Comparison of ENCODE assay signal across 19 cellular contexts in the genomic region with DNA sequence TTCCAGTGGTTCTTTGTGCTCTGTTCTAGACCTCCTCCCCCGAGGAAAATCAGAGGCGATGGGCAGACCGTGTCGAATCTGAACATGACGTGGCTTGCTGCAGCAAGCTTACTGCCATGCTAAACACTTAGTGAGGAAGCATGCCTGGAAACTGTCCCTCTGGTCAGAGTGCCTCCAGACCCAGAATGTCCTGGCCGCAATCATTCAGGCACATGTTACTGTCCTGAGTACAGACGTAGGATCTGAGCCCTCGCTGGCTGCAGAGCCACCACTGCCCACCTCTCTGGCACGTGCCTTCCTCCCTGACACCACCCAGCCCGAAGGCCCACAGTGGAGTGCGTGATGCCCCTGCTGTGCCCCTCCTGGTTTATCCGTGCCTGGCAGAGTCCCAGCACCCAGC.
DNase-seq lines count a peak whose midpoint lies in the region; ATAC-seq and TF ChIP-seq lines count a peak whose summit lies in the region.
"Had no signal": no experiment of that assay in that cellular context is flagged by ENCODE, and none has a peak within 500 bp of the region (broad histone marks: within the 10 kb centered on the region; RNA-seq: fewer than 3 reads in every experiment).

No MANE protein-coding gene starts in this region.

- no peaks in the 10 kb centered on the region for H3K9me3 ChIP-seq in CD8-positive, alpha-beta T cell (ENCODE audit: low read length)
- H3K9me3 ChIP-seq: body of pancreas, lower lobe of right lung, uterus had no signal

- intact Hi-C loops in CD8-positive, alpha-beta T cell (cut with DNase I, micrococcal nuclease) = no loop called here

- H3K4me3 ChIP-seq in foreskin fibroblast (ENCODE audit: low read depth in 1 of 2, low read length in 2 of 2) = no peak overlapping the region
- H3K4me3 ChIP-seq in CD8-positive, alpha-beta T cell (ENCODE audit: low read depth, low read length) = no peak overlapping the region
- H3K4me3 ChIP-seq: body of pancreas, lower lobe of right lung, uterus had no signal

- H3K4me1 Mint-ChIP-seq in progenitor cell of endocrine pancreas (ENCODE audit: low read depth) = peaks cover 24% of the 10 kb centered on the region
- peaks cover 11% of the 10 kb centered on the region for H3K4me1 Mint-ChIP-seq in CD8-positive, alpha-beta T cell (ENCODE audit: low read depth)

- peaks cover 8% of the 10 kb centered on the region for H3K4me1 ChIP-seq in CD8-positive, alpha-beta T cell (ENCODE audit: insufficient read depth, low read length)
- H3K4me1 ChIP-seq: body of pancreas, uterus had no signal

- H3K9me3 Mint-ChIP-seq in progenitor cell of endocrine pancreas (ENCODE audit: low read depth) = no peaks in the 10 kb centered on the region
- no peaks in the 10 kb centered on the region for H3K9me3 Mint-ChIP-seq in CD8-positive, alpha-beta T cell
- H3K9me3 Mint-ChIP-seq: activated naive CD8-positive, alpha-beta T cell treated with anti-CD3 and anti-CD28 coated beads for 36 hours; activated T-helper 1 cell treated with anti-CD3 and anti-CD28 coated beads, Interleukin-12 subunit alpha, Interleukin-12 subunit beta, Interleukin-2, Interleukin-4 antibody, amounts not matched to agents 30 ng/mL and 10 ng/mL and 1 ng/mL, durations not matched to agents 14 hours and 24 hours and 36 hours had no signal

- H3K27me3 ChIP-seq in CD8-positive, alpha-beta T cell (ENCODE audit: insufficient read depth, low read length) = no peaks in the 10 kb centered on the region
- H3K27me3 ChIP-seq: body of pancreas, uterus had no signal

- TF ChIP-seq CTCF in foreskin fibroblast (IDR thresholded peaks at IDR 0.05; ENCODE audit: low read depth, low read length) (no peak), progenitor cell of endocrine pancreas (IDR thresholded peaks at IDR 0.05; ENCODE audit: unreplicated experiment) (no peak)
- no peak for TF ChIP-seq CTCF in CD8-positive, alpha-beta T cell (IDR thresholded peaks at IDR 0.05)

- no peak for ATAC-seq in CD8-positive, alpha-beta T cell
- no peak for ATAC-seq in GM19463 (IDR thresholded peaks at IDR 0.05; ENCODE audit: unreplicated experiment)
- ATAC-seq: body of pancreas, lower lobe of right lung had no signal

- H3K27me3 Mint-ChIP-seq in progenitor cell of endocrine pancreas = peaks cover 24% of the 10 kb centered on the region
- peaks cover 8% of the 10 kb centered on the region for H3K27me3 Mint-ChIP-seq in CD8-positive, alpha-beta T cell (ENCODE audit: low read depth)
- H3K27me3 Mint-ChIP-seq: activated naive CD8-positive, alpha-beta T cell treated with anti-CD3 and anti-CD28 coated beads for 36 hours had no signal

- peak overlapping the region; percentile 31 for H3K27ac Mint-ChIP-seq in progenitor cell of endocrine pancreas
- H3K27ac Mint-ChIP-seq in CD8-positive, alpha-beta T cell = no peak overlapping the region
- H3K27ac Mint-ChIP-seq: activated naive CD8-positive, alpha-beta T cell treated with anti-CD3 and anti-CD28 coated beads for 36 hours; activated T-helper 1 cell treated with anti-CD3 and anti-CD28 coated beads, Interleukin-12 subunit alpha, Interleukin-12 subunit beta, Interleukin-2, Interleukin-4 antibody, amounts not matched to agents 30 ng/mL and 10 ng/mL and 1 ng/mL, durations not matched to agents 14 hours and 24 hours and 36 hours had no signal

- no peak overlapping the region for H3K27ac ChIP-seq in CD8-positive, alpha-beta T cell (ENCODE audit: low read depth, low read length)
- H3K27ac ChIP-seq: body of pancreas, KMS-11, lower lobe of right lung, uterus had no signal

- no peak overlapping the region for H3K4me3 Mint-ChIP-seq in progenitor cell of endocrine pancreas (ENCODE audit: low read depth)
- H3K4me3 Mint-ChIP-seq in CD8-positive, alpha-beta T cell = no peak overlapping the region
- H3K4me3 Mint-ChIP-seq: activated naive CD8-positive, alpha-beta T cell treated with anti-CD3 and anti-CD28 coated beads for 36 hours; activated T-helper 1 cell treated with anti-CD3 and anti-CD28 coated beads, Interleukin-12 subunit alpha, Interleukin-12 subunit beta, Interleukin-2, Interleukin-4 antibody, amounts not matched to agents 30 ng/mL and 10 ng/mL and 1 ng/mL, durations not matched to agents 14 hours and 24 hours and 36 hours had no signal

- DNase-seq in NCI-H524 (lab: John Stamatoyannopoulos, UW) = peak; percentile 47 to 62
- no peak for DNase-seq in NCI-H524 treated with DMSO at 0.1 percent for 48 hours (lab: John Stamatoyannopoulos, UW)
- DNase-seq in NCI-H345 treated with DMSO at 0.1 percent for 48 hours (lab: John Stamatoyannopoulos, UW; ENCODE audit: unreplicated experiment) = peak; percentile 24
- peak; percentile 58 to 87 for DNase-seq in foreskin fibroblast
- DNase-seq in progenitor cell of endocrine pancreas (ENCODE audit: low spot score, unreplicated experiment) = no peak
- no peak for DNase-seq in CD8-positive, alpha-beta T cell
- DNase-seq in stimulated activated CD4-positive, alpha-beta T cell treated with anti-CD3 and anti-CD28 coated beads, Interleukin-12 subunit alpha, Interleukin-12 subunit beta, amount 100 ng/mL, for 4 hours = no peak
- DNase-seq: activated naive CD8-positive, alpha-beta T cell treated with anti-CD3 and anti-CD28 coated beads for 36 hours; Calu3; GOT3; lower lobe of right lung; NCI-H187; NCI-H226; stimulated activated CD4-positive, alpha-beta T cell treated with anti-CD3 and anti-CD28 coated beads, Interleukin-15, amount 100 ng/mL, for 24 hours; uterus had no signal

- no peaks in the 10 kb centered on the region for H3K36me3 ChIP-seq in CD8-positive, alpha-beta T cell (ENCODE audit: insufficient read depth, low read length)
- H3K36me3 ChIP-seq: lower lobe of right lung, uterus had no signal

- H3K36me3 Mint-ChIP-seq in progenitor cell of endocrine pancreas (ENCODE audit: insufficient read depth) = no peaks in the 10 kb centered on the region
- H3K36me3 Mint-ChIP-seq in CD8-positive, alpha-beta T cell = no peaks in the 10 kb centered on the region
- H3K36me3 Mint-ChIP-seq: activated naive CD8-positive, alpha-beta T cell treated with anti-CD3 and anti-CD28 coated beads for 36 hours had no signal

- CTCF ChIA-PET in CD8-positive, alpha-beta T cell (lab: Charles Lee) = no interaction called here

- POLR2A ChIA-PET in CD8-positive, alpha-beta T cell (lab: Charles Lee) = no interaction called here

Comparison
In these comparisons a context has a peak if more than half of its experiments do, and no peak if none do; other contexts are left out.
1. DNase-seq: peak in NCI-H524 (2 of 2), NCI-H345 treated with DMSO at 0.1 percent for 48 hours (single experiment) and foreskin fibroblast (2 of 2); none in NCI-H524 treated with DMSO at 0.1 percent for 48 hours (single experiment), progenitor cell of endocrine pancreas (single experiment), CD8-positive, alpha-beta T cell (0 of 7) and stimulated activated CD4-positive, alpha-beta T cell treated with anti-CD3 and anti-CD28 coated beads, Interleukin-12 subunit alpha, Interleukin-12 subunit beta, amount 100 ng/mL, for 4 hours (single experiment).